Comparison of ENCODE assay signal across 8 cellular contexts in the genomic region with DNA sequence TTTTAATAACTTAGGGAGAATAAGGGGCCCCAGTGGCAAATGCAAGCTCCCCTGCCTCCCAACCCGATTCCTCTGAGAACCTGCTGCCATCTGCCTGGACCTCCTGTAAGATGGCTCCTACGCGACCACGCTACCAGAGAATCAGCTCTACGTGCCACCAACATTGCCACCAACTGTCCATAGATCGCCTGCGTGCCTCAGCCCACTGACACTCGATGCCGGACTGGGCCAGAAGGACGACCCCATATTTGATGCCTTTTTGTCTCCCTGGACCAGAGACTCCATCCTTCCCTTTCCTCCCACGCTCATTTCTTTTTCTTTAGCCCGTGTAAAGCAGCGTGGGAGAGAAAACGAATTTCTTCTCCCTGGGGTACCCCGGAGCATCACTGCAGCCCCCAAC. TPM values are rescaled to one million over a fixed set of nuclear protein-coding genes. Genes with fewer than 3 reads are reported as not detected.
DNase-seq lines count a peak whose midpoint lies in the region; ATAC-seq and TF ChIP-seq lines count a peak whose summit lies in the region.

No MANE protein-coding gene starts in this region.

- H3K27me3 ChIP-seq in KMS-11 (ENCODE audit: insufficient read depth, low read depth) (no peaks in the 10 kb centered on the region), esophagus squamous epithelium (no peaks in the 10 kb centered on the region)

- TF ChIP-seq POLR2A in esophagus squamous epithelium (IDR thresholded peaks at IDR 0.05), result no peak

- CTCF ChIA-PET in WTC11 (lab: Charles Lee), result interaction anchor here (1.3 to 1.5 kb wide), 3 partner anchors 9 to 161 kb away, joined by 3 to 5 read pairs (median 4); no protein-coding TSS in a partner anchor

- TF ChIP-seq CTCF in KMS-11 (conservative IDR thresholded peaks at IDR 0.05; ENCODE audit: low read depth, low read length), result no peak
- TF ChIP-seq CTCF in WTC11 (IDR thresholded peaks at IDR 0.05), result no peak
- TF ChIP-seq CTCF in esophagus squamous epithelium (IDR thresholded peaks at IDR 0.05), result no peak
- no peak for TF ChIP-seq CTCF in neural crest cell (conservative IDR thresholded peaks at IDR 0.05)

- H3K4me3 ChIP-seq in KMS-11 (IDR thresholded peaks at IDR 0.05; ENCODE audit: insufficient read depth, low read depth, low read length), result no peak overlapping the region
- H3K4me3 ChIP-seq in esophagus squamous epithelium, result peak overlapping the region; percentile 60 to 81 (median 67)

- intact Hi-C loops in esophagus squamous epithelium (cut with DNase I), result no loop called here

- peak overlapping the region; percentile 88 for H3K4me2 ChIP-seq in KMS-11

- H3K36me3 Mint-ChIP-seq in WTC11 (peaks cover 12% of the 10 kb centered on the region), neural crest cell (ENCODE audit: low read depth) (peaks cover 7% of the 10 kb centered on the region)

- peak overlapping the region; percentile 54; the same call in 1 of the 2 replicates for H3K27ac ChIP-seq in KMS-11
- peak overlapping the region; percentile 76 to 94 (median 89) for H3K27ac ChIP-seq in esophagus squamous epithelium

- H3K4me3 Mint-ChIP-seq in WTC11, result peak overlapping the region; percentile 76
- peak overlapping the region; percentile 92 for H3K4me3 Mint-ChIP-seq in neural crest cell

- no peaks in the 10 kb centered on the region for H3K9me3 ChIP-seq in esophagus squamous epithelium

- peak overlapping the region; percentile 78; the same call in 1 of the 2 replicates for H3K9ac ChIP-seq in KMS-11

- POLR2A ChIA-PET in WTC11 (lab: Charles Lee), result interaction anchor here (1.1 kb wide), 1 partner anchor 126 kb away, joined by 3 read pairs; no protein-coding TSS in a partner anchor

- WGBS in esophagus squamous epithelium, 2 donors, result 15 to 16% methylated on average over 11 to 15 of the region's 15 CpGs

- no peaks in the 10 kb centered on the region; the same call in 1 of the 2 replicates for H3K27me3 Mint-ChIP-seq in WTC11 (ENCODE audit: low read depth)
- H3K27me3 Mint-ChIP-seq in neural crest cell (ENCODE audit: low read depth), result no peaks in the 10 kb centered on the region

- peaks cover 10% of the 10 kb centered on the region for H3K4me1 ChIP-seq in KMS-11 (ENCODE audit: low read depth, poor library complexity, severe bottlenecking)
- peaks cover 7 to 49% (median 11%) of the 10 kb centered on the region in 3 donors for H3K4me1 ChIP-seq in esophagus squamous epithelium

- H3K27ac Mint-ChIP-seq in WTC11, result peak overlapping the region; percentile 80
- H3K27ac Mint-ChIP-seq in neural crest cell (ENCODE audit: unreplicated experiment), result peak overlapping the region; percentile 96

- H3K9me3 Mint-ChIP-seq in WTC11 (no peaks in the 10 kb centered on the region), neural crest cell (no peaks in the 10 kb centered on the region)

- ATAC-seq in GM21717 (IDR thresholded peaks at IDR 0.05; ENCODE audit: unreplicated experiment), result peak; percentile 16
- no peak for ATAC-seq in WTC11

- H3K36me3 ChIP-seq in KMS-11 (ENCODE audit: insufficient read depth) (no peaks in the 10 kb centered on the region), esophagus squamous epithelium (peaks cover 0 to 7% (median 0%) of the 10 kb centered on the region in 3 donors)

- H4K20me1 ChIP-seq in KMS-11 (ENCODE audit: insufficient read depth), result no peaks in the 10 kb centered on the region

- DNase-seq in DMS153 treated with DMSO at 0.1 percent for 48 hours (lab: John Stamatoyannopoulos, UW; ENCODE audit: unreplicated experiment) (peak; percentile 7), DMS153 (lab: John Stamatoyannopoulos, UW) (no peak), WTC11 (ENCODE audit: low spot score) (peak; percentile 14), esophagus squamous epithelium (lab: John Stamatoyannopoulos, UW) (no peak), neural crest cell (ENCODE audit: low read depth, low spot score) (no peak), GM19240 (ENCODE audit: insufficient read length, low spot score) (no peak)

- H3K79me2 ChIP-seq in KMS-11 (ENCODE audit: insufficient read depth, low read depth), result 0 out of 2 replicates have a peak, but pooled peaks cover 3% of the 10 kb centered on the region

- H3K4me1 Mint-ChIP-seq in WTC11 (peaks cover 36% of the 10 kb centered on the region), neural crest cell (peaks cover 50% of the 10 kb centered on the region)

- H2AFZ ChIP-seq in KMS-11 (ENCODE audit: low read depth), result peak overlapping the region; percentile 94

TF ChIP-seq in WTC11, 78 proteins besides CTCF, POLR2A, EP300 and RAD21:
- TF ChIP-seq, protein P1, sequence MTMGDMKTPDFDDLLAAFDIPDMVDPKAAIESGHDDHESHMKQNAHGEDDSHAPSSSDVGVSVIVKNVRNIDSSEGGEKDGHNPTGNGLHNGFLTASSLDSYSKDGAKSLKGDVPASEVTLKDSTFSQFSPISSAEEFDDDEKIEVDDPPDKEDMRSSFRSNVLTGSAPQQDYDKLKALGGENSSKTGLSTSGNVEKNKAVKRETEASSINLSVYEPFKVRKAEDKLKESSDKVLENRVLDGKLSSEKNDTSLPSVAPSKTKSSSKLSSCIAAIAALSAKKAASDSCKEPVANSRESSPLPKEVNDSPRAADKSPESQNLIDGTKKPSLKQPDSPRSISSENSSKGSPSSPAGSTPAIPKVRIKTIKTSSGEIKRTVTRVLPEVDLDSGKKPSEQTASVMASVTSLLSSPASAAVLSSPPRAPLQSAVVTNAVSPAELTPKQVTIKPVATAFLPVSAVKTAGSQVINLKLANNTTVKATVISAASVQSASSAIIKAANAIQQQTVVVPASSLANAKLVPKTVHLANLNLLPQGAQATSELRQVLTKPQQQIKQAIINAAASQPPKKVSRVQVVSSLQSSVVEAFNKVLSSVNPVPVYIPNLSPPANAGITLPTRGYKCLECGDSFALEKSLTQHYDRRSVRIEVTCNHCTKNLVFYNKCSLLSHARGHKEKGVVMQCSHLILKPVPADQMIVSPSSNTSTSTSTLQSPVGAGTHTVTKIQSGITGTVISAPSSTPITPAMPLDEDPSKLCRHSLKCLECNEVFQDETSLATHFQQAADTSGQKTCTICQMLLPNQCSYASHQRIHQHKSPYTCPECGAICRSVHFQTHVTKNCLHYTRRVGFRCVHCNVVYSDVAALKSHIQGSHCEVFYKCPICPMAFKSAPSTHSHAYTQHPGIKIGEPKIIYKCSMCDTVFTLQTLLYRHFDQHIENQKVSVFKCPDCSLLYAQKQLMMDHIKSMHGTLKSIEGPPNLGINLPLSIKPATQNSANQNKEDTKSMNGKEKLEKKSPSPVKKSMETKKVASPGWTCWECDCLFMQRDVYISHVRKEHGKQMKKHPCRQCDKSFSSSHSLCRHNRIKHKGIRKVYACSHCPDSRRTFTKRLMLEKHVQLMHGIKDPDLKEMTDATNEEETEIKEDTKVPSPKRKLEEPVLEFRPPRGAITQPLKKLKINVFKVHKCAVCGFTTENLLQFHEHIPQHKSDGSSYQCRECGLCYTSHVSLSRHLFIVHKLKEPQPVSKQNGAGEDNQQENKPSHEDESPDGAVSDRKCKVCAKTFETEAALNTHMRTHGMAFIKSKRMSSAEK (CRISPR knock-in tag; IDR thresholded peaks at IDR 0.05; ENCODE audit: borderline replicate concordance), result no peak
- TF ChIP-seq KAT7 (CRISPR knock-in tag; IDR thresholded peaks at IDR 0.05; ENCODE audit: borderline replicate concordance) (no peak), MAX (CRISPR knock-in tag; IDR thresholded peaks at IDR 0.05) (0 out of 2 replicates have a peak, but pooled peaks have one; percentile 8), ETV6 (CRISPR knock-in tag; IDR thresholded peaks at IDR 0.05) (no peak)

RNA-seq across cellular contexts. Expression of gene KLHL42, which starts 0.6 kb away (rescaled TPM):
- 20.7 to 24.2 TPM (median 23.2 TPM) in 3 replicates for total RNA-seq in WTC11 (2021)
- 10 to 100 TPM in 3 of 4 donors, 1 to 10 TPM in 1; 9.2 to 33.2 (median 11.3) TPM for total RNA-seq in esophagus squamous epithelium
- total RNA-seq in neural crest cell, result 36.4 and 38.5 TPM in 2 replicates

RNA-seq across cellular contexts. Expression of gene MANSC4, which starts 0.6 kb away (rescaled TPM):
- not detected in 3 replicates for total RNA-seq in WTC11 (2021)
- total RNA-seq in esophagus squamous epithelium, result not detected
- total RNA-seq in neural crest cell, result not detected in 2 replicates

Comparison
In these comparisons a context has a peak if more than half of its experiments do, and no peak if none do; other contexts are left out.
1. DNase-seq: peak in DMS153 treated with DMSO at 0.1 percent for 48 hours (single experiment) and WTC11 (single experiment); none in DMS153 (single experiment), esophagus squamous epithelium (single experiment), neural crest cell (single experiment) and GM19240 (single experiment).